Comparison of ENCODE assay signal across 1 cellular context in the genomic region with DNA sequence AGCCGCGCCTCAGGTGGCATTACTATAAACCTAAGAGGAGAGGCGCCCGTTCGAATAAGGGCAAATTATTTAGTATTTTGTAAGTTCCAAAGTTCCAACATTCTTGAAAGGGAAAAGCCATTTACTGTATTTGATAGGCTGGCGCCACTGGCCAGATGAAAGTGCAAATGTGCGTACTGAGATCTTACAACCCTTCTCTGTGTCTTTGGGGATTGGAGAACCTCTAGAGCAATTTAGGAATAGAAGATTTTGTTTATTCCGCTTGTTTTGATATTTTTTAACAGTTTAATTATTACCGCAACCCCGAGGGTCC.
TF ChIP-seq lines count a peak whose summit lies in the region.

No MANE protein-coding gene starts in this region.

TF ChIP-seq in GM23338, 12 proteins besides CTCF, POLR2A, EP300 and RAD21 (continued from another document):
- no peak for TF ChIP-seq ZNF462 (CRISPR knock-in tag; IDR thresholded peaks at IDR 0.05)
- TF ChIP-seq EZH2phosphoT487 (IDR thresholded peaks at IDR 0.05; ENCODE audit: unreplicated experiment): no peak
- no peak for TF ChIP-seq ZNF114 (CRISPR knock-in tag; IDR thresholded peaks at IDR 0.05)
- TF ChIP-seq JUNB (IDR thresholded peaks at IDR 0.05; ENCODE audit: unreplicated experiment): no peak
- no peak for TF ChIP-seq REST (IDR thresholded peaks at IDR 0.05; ENCODE audit: unreplicated experiment)
TF ChIP-seq in GM23338: peak in this region for 0.
